ENCODE assay signal across 1 cellular context in genomic region chr20:13784271-13784892, GRCh38.
TF ChIP-seq lines count a peak whose summit lies in the region.

No MANE protein-coding gene starts in this region.

TF ChIP-seq in HepG2, 621 proteins besides CTCF, POLR2A, EP300 and RAD21 (continued from another document and continues in another):
- TF ChIP-seq TFAP4 (IDR thresholded peaks at IDR 0.05; ENCODE audit: borderline replicate concordance, low read depth) (no peak), ATF7 (IDR thresholded peaks at IDR 0.05) (no peak), ATF7 (CRISPR knock-in tag; IDR thresholded peaks at IDR 0.05) (0 out of 2 replicates have a peak, but pooled peaks have one; percentile 73), ZNF558 (CRISPR knock-in tag; IDR thresholded peaks at IDR 0.05; ENCODE audit: borderline replicate concordance) (no peak), ZNF318 (CRISPR knock-in tag; IDR thresholded peaks at IDR 0.05) (no peak; the same call in 1 of the 2 replicates), BCL3 (CRISPR knock-in tag; IDR thresholded peaks at IDR 0.05) (no peak), ZNF646 (CRISPR knock-in tag; IDR thresholded peaks at IDR 0.05) (no peak), TCF7L2 (IDR thresholded peaks at IDR 0.05; ENCODE audit: low read depth, low read length) (no peak), SUZ12 (IDR thresholded peaks at IDR 0.05; ENCODE audit: low read depth, low read length) (no peak), ZNF687 (CRISPR knock-in tag; IDR thresholded peaks at IDR 0.05) (no peak), ZNF556 (CRISPR knock-in tag; IDR thresholded peaks at IDR 0.05; ENCODE audit: borderline replicate concordance) (no peak), ZNF577 (CRISPR knock-in tag; IDR thresholded peaks at IDR 0.05; ENCODE audit: borderline replicate concordance, low read depth) (no peak), FUBP1 (CRISPR knock-in tag; IDR thresholded peaks at IDR 0.05; ENCODE audit: borderline replicate concordance) (no peak), SRY (CRISPR knock-in tag; IDR thresholded peaks at IDR 0.05) (no peak), ZGPAT (CRISPR knock-in tag; IDR thresholded peaks at IDR 0.05) (no peak), ATF1 (CRISPR knock-in tag; IDR thresholded peaks at IDR 0.05) (0 out of 2 replicates have a peak, but pooled peaks have one; percentile 80), ZNF263 (CRISPR knock-in tag; IDR thresholded peaks at IDR 0.05) (no peak), TBX3 (IDR thresholded peaks at IDR 0.05; ENCODE audit: borderline replicate concordance) (no peak), E2F1 (CRISPR knock-in tag; IDR thresholded peaks at IDR 0.05) (no peak), ZNF639 (CRISPR knock-in tag; conservative IDR thresholded peaks at IDR 0.05) (no peak)
